ENCODE assay signal across 1 cellular context in genomic region chr15:71743861-71744382, GRCh38.
TF ChIP-seq lines count a peak whose summit lies in the region.

No MANE protein-coding gene starts in this region.

TF ChIP-seq in K562, 482 proteins besides CTCF, POLR2A, EP300 and RAD21 (continued from another document):
- TF ChIP-seq ZBTB40 (IDR thresholded peaks at IDR 0.05) (peak; percentile 76), ZBTB40 (CRISPR knock-in tag; IDR thresholded peaks at IDR 0.05) (no peak), SMC3 (conservative IDR thresholded peaks at IDR 0.05; ENCODE audit: insufficient read depth, low read depth, low read length) (peak; percentile 53), RCOR1 (IDR thresholded peaks at IDR 0.05; ENCODE audit: borderline replicate concordance in 1 of 2, low read depth in 2 of 2, low read length in 2 of 2) (no peak), ZNF384 (IDR thresholded peaks at IDR 0.05; ENCODE audit: low read depth, low read length) (peak; percentile 98)
